In the genomic region with DNA sequence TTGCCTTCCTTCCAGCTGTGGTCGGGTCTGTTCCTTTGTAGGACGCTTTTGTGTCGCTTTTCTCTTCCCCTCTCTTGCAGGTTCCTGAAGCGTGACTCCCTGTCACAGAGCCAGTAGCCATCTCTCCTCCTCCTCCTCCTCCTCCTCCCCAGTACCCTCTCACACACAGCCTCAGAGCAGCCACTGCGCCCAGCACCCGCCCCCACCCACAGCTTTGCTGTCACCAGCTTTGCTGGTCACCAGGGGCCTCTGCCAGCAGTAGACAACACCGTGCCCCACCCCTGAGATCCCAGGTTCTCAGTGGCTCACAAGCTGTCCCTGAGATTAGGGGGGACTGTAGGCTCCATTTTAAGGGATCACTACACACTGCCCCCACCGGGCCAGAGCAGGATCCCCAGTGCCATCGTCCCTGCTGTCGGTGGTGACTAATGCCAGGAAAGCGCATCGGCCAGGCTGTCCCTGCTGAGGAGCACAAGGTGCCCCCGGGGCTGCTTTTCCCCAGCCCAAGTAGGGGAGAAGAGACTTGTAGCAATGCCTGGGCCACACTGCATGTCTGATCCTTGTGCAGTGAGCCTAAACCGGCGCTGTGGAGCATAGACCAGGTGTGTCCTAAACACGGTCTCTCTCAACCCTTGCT, we compare ENCODE assay signal across 21 cellular contexts.
DNase-seq lines count a peak whose midpoint lies in the region; FAIRE-seq and TF ChIP-seq lines count a peak whose summit lies in the region.
"Had no signal": no experiment of that assay in that cellular context is flagged by ENCODE, and none has a peak within 500 bp of the region (broad histone marks: within the 10 kb centered on the region; RNA-seq: fewer than 3 reads in every experiment).

No MANE protein-coding gene starts in this region.

- H2BK12ac ChIP-seq in H1 (ENCODE audit: low read depth, low read length): no peak overlapping the region

- no peak overlapping the region for H2BK5ac ChIP-seq in H1 (ENCODE audit: low read depth, low read length)

- no peaks in the 10 kb centered on the region for H4K20me1 ChIP-seq in DOHH2 (ENCODE audit: control insufficient read depth, insufficient read depth, low read depth, low read length)
- no peaks in the 10 kb centered on the region for H4K20me1 ChIP-seq in H1 (replicated peaks in 1 of 2; ENCODE audit: control insufficient read depth in 1 of 2, insufficient read depth in 2 of 2, low read length in 2 of 2)

- H2AFZ ChIP-seq in H1 (ENCODE audit: low read length) (no peak overlapping the region), parathyroid adenoma (peak overlapping the region; percentile 80)

- TF ChIP-seq EP300 in H1 (IDR thresholded peaks at IDR 0.05; ENCODE audit: borderline replicate concordance in 1 of 2, low read depth in 2 of 2, low read length in 2 of 2): no peak

- H3K4me1 Mint-ChIP-seq in Caco-2 (ENCODE audit: low read depth, unreplicated experiment): no peaks in the 10 kb centered on the region
- H3K4me1 Mint-ChIP-seq: CD4-positive, alpha-beta memory T cell had no signal

- H3K79me2 ChIP-seq in DOHH2 (ENCODE audit: control insufficient read depth, low read length) (no peaks in the 10 kb centered on the region), H1 (ENCODE audit: control insufficient read depth in 1 of 2, insufficient read depth in 2 of 2, low read length in 2 of 2) (no peaks in the 10 kb centered on the region), parathyroid adenoma (no peaks in the 10 kb centered on the region)

- H3K4ac ChIP-seq in H1 (replicated peaks; ENCODE audit: insufficient read length, low read depth, low read length): no peak overlapping the region

- intact Hi-C loops in Caco-2 (cut with micrococcal nuclease; ENCODE audit: unreplicated experiment): no loop called here

- peak; percentile 24 for DNase-seq in KBM-7
- no peak for DNase-seq in H1 (ENCODE audit: low read depth in 1 of 2, low spot score in 2 of 2)
- no peak for DNase-seq in HK-2 (ENCODE audit: unreplicated experiment)
- no peak for DNase-seq in brain microvascular endothelial cell
- DNase-seq in Caco-2: no peak
- DNase-seq: activated B cell treated with CpG ODN at 0.5 μM for 24 hours; activated CD4-positive, alpha-beta T cell treated with anti-CD3 and anti-CD28 coated beads, Interleukin-2, amount 50 U/mL, for 48 hours; activated effector memory CD4-positive, alpha-beta T cell treated with Interleukin-2 at 50 U/mL for 16 hours; activated naive CD8-positive, alpha-beta T cell treated with anti-CD3 and anti-CD28 coated beads, Interleukin-2, amount 10 ng/mL, durations not matched to agents 7 days and 5 days; CD4-positive, alpha-beta memory T cell; DMS 273 treated with DMSO at 0.1 percent for 48 hours; glutamatergic neuron; mesenchymal stem cell; NCI-H446; OCI-M1; stimulated activated CD4-positive, alpha-beta T cell treated with anti-CD3 and anti-CD28 coated beads, Interleukin-2, amount 100 ng/mL, for 24 hours; T1000 had no signal

- H2BK120ac ChIP-seq in H1 (replicated peaks; ENCODE audit: low read depth, low read length): no peak overlapping the region

- H3K4me2 ChIP-seq in DOHH2 (ENCODE audit: low read length): 0 out of 2 replicates have a peak overlapping the region, but pooled peaks have one; percentile 10
- no peak overlapping the region for H3K4me2 ChIP-seq in H1 (ENCODE audit: insufficient read depth in 1 of 2, low read depth in 2 of 2, low read length in 2 of 2)
- no peak overlapping the region for H3K4me2 ChIP-seq in parathyroid adenoma (ENCODE audit: low read length)
- H3K4me2 ChIP-seq: smooth muscle cell had no signal

- H2BK20ac ChIP-seq in H1 (ENCODE audit: low read length): no peak overlapping the region

- H3K4me3 ChIP-seq in DOHH2 (ENCODE audit: low read length) (no peak overlapping the region), H1 (ENCODE audit: extremely low read depth in 1 of 4, insufficient read depth in 2 of 4, low read depth in 3 of 4, low read length in 4 of 4) (no peak overlapping the region), parathyroid adenoma (ENCODE audit: low read depth, low read length) (no peak overlapping the region), brain microvascular endothelial cell (ENCODE audit: low read depth, low read length) (no peak overlapping the region), Caco-2 (ENCODE audit: low read depth, low read length) (no peak overlapping the region)
- H3K4me3 ChIP-seq: smooth muscle cell, suprapubic skin had no signal

- CTCF ChIA-PET in H1 (lab: Charles Lee; ENCODE audit: partially characterized antibody) (interaction anchor here (1.1 to 1.3 kb wide), 3 partner anchors 10 to 60 kb away, joined by 3 to 5 read pairs (median 3); no protein-coding TSS in a partner anchor), Caco-2 (lab: Charles Lee) (no interaction called here)

- H3K14ac ChIP-seq in H1 (ENCODE audit: insufficient read length): no peak overlapping the region

- no peak for TF ChIP-seq CTCF in DOHH2 (IDR thresholded peaks at IDR 0.05; ENCODE audit: low read depth, low read length, poor library complexity, severe bottlenecking)
- no peak for TF ChIP-seq CTCF in H1 (IDR thresholded peaks at IDR 0.05; ENCODE audit: control extremely low read depth in 1 of 3, insufficient read depth in 1 of 3, low read depth in 1 of 3, low read length in 3 of 3)
- peak; percentile 7 for TF ChIP-seq CTCF in parathyroid adenoma (IDR thresholded peaks at IDR 0.05)
- TF ChIP-seq CTCF in brain microvascular endothelial cell (IDR thresholded peaks at IDR 0.05; ENCODE audit: low read depth, low read length, missing control alignments): no peak
- no peak for TF ChIP-seq CTCF in Caco-2 (IDR thresholded peaks at IDR 0.05; ENCODE audit: insufficient read depth in 1 of 2, low read depth in 1 of 2, low read length in 1 of 2, severe bottlenecking in 1 of 2, unreplicated experiment in 1 of 2)

- H3K9me2 ChIP-seq in DOHH2 (replicated peaks; ENCODE audit: control insufficient read depth, low read length): no peaks in the 10 kb centered on the region

- H3K27ac Mint-ChIP-seq in Caco-2 (ENCODE audit: unreplicated experiment): no peak overlapping the region
- H3K27ac Mint-ChIP-seq: activated B cell treated with CpG ODN at 0.5 μM for 24 hours; activated naive CD8-positive, alpha-beta T cell treated with anti-CD3 and anti-CD28 coated beads, Interleukin-2, amount 10 ng/mL, durations not matched to agents 7 days and 5 days had no signal

- no peak overlapping the region for H3K23ac ChIP-seq in H1 (ENCODE audit: insufficient read length)

- no peak overlapping the region for H4K5ac ChIP-seq in H1 (ENCODE audit: insufficient read length, low read depth, low read length)

- no peak for TF ChIP-seq RAD21 in H1 (IDR thresholded peaks at IDR 0.05 in 1 of 2, conservative IDR thresholded peaks at IDR 0.05 in 1 of 2; ENCODE audit: low read depth in 2 of 2, low read length in 2 of 2)

- peaks cover 14% of the 10 kb centered on the region for H3K36me3 Mint-ChIP-seq in Caco-2 (ENCODE audit: insufficient read depth, unreplicated experiment)
- H3K36me3 Mint-ChIP-seq: activated naive CD8-positive, alpha-beta T cell treated with anti-CD3 and anti-CD28 coated beads, Interleukin-2, amount 10 ng/mL, durations not matched to agents 7 days and 5 days; CD4-positive, alpha-beta memory T cell had no signal

- H4K91ac ChIP-seq in H1 (replicated peaks; ENCODE audit: insufficient read length, low read length): no peak overlapping the region

- H3K9me3 ChIP-seq in DOHH2 (ENCODE audit: control insufficient read depth, insufficient read depth, low read length) (no peaks in the 10 kb centered on the region), H1 (ENCODE audit: insufficient read depth in 2 of 2, low read depth in 1 of 2, low read length in 1 of 2) (no peaks in the 10 kb centered on the region; a peak in 1 of 4 replicates), parathyroid adenoma (ENCODE audit: control insufficient read depth, low read length) (no peaks in the 10 kb centered on the region), Caco-2 (no peaks in the 10 kb centered on the region)
- H3K9me3 ChIP-seq: suprapubic skin had no signal

- no TSS peak for BruUV-seq in Caco-2 (replicated peaks; lab: Mats Ljungman, UMichigan)

- no peaks in the 10 kb centered on the region for H3K27me3 Mint-ChIP-seq in Caco-2 (ENCODE audit: insufficient read depth, unreplicated experiment)
- H3K27me3 Mint-ChIP-seq: activated B cell treated with CpG ODN at 0.5 μM for 24 hours; activated naive CD8-positive, alpha-beta T cell treated with anti-CD3 and anti-CD28 coated beads, Interleukin-2, amount 10 ng/mL, durations not matched to agents 7 days and 5 days had no signal

- H3K27ac ChIP-seq in DOHH2 (ENCODE audit: low read depth, low read length): no peak overlapping the region
- no peak overlapping the region for H3K27ac ChIP-seq in H1 (ENCODE audit: low read depth, low read length)
- H3K27ac ChIP-seq in parathyroid adenoma: peak overlapping the region; percentile 67
- H3K27ac ChIP-seq in brain microvascular endothelial cell: no peak overlapping the region
- H3K27ac ChIP-seq: suprapubic skin had no signal

- H2BK15ac ChIP-seq in H1 (ENCODE audit: low read length): no peak overlapping the region

- in situ Hi-C loops in KBM-7 (cut with MboI; ENCODE audit: low pct_unique_long_range_greater_than_20kb, low sequenced_read_pairs): no loop called here
- in situ Hi-C loops in brain microvascular endothelial cell (cut with HindIII; ENCODE audit: low pct_ligation_motif_present, low sequenced_read_pairs): no loop called here

- no peaks in the 10 kb centered on the region for H3K23me2 ChIP-seq in H1 (ENCODE audit: low read depth, low read length)

- H3K36me3 ChIP-seq in DOHH2 (ENCODE audit: control insufficient read depth, low read length) (no peaks in the 10 kb centered on the region), H1 (ENCODE audit: control insufficient read depth in 2 of 4, insufficient read depth in 4 of 4, low read length in 3 of 4) (no peaks in the 10 kb centered on the region), parathyroid adenoma (ENCODE audit: control insufficient read depth, insufficient read depth, low read length) (no peaks in the 10 kb centered on the region), brain microvascular endothelial cell (replicated peaks) (no peaks in the 10 kb centered on the region), Caco-2 (ENCODE audit: control insufficient read depth, insufficient read depth, low read length) (no peaks in the 10 kb centered on the region)

- H3K56ac ChIP-seq in H1 (replicated peaks; ENCODE audit: insufficient read length, low read depth, low read length): no peak overlapping the region

- POLR2A ChIA-PET in H1 (lab: Charles Lee; ENCODE audit: partially characterized antibody): no interaction called here
- POLR2A ChIA-PET in Caco-2 (lab: Charles Lee): no interaction called here

- H3K27me3 ChIP-seq in DOHH2 (ENCODE audit: control insufficient read depth, low read length) (no peaks in the 10 kb centered on the region), H1 (replicated peaks in 1 of 4; ENCODE audit: control insufficient read depth in 3 of 4, extremely low read depth in 1 of 4, insufficient read depth in 3 of 4, low read length in 3 of 4) (no peaks in the 10 kb centered on the region), parathyroid adenoma (ENCODE audit: control insufficient read depth, insufficient read depth, low read length) (no peaks in the 10 kb centered on the region), brain microvascular endothelial cell (replicated peaks) (no peaks in the 10 kb centered on the region), Caco-2 (replicated peaks; ENCODE audit: control insufficient read depth, insufficient read depth, low read length) (no peaks in the 10 kb centered on the region)
- H3K27me3 ChIP-seq: suprapubic skin had no signal

- FAIRE-seq in H1 (lab: Jason Lieb, UNC): no peak

- no peak for TF ChIP-seq POLR2A in H1 (IDR thresholded peaks at IDR 0.05; ENCODE audit: control extremely low read depth in 1 of 2, low read depth in 2 of 2, low read length in 2 of 2)

- H3F3A ChIP-seq in DOHH2 (ENCODE audit: control insufficient read depth, insufficient read depth): no peaks in the 10 kb centered on the region

- no peaks in the 10 kb centered on the region for H3K9me3 Mint-ChIP-seq in Caco-2 (ENCODE audit: unreplicated experiment)
- H3K9me3 Mint-ChIP-seq: activated B cell treated with CpG ODN at 0.5 μM for 24 hours; activated naive CD8-positive, alpha-beta T cell treated with anti-CD3 and anti-CD28 coated beads, Interleukin-2, amount 10 ng/mL, durations not matched to agents 7 days and 5 days had no signal

- no peak overlapping the region for H3K4me3 Mint-ChIP-seq in Caco-2 (ENCODE audit: unreplicated experiment)
- H3K4me3 Mint-ChIP-seq: activated B cell treated with CpG ODN at 0.5 μM for 24 hours; activated naive CD8-positive, alpha-beta T cell treated with anti-CD3 and anti-CD28 coated beads, Interleukin-2, amount 10 ng/mL, durations not matched to agents 7 days and 5 days; CD4-positive, alpha-beta memory T cell had no signal

- H4K8ac ChIP-seq in H1 (ENCODE audit: extremely low read depth, insufficient read depth, low read length): no peak overlapping the region

- H3K79me1 ChIP-seq in H1 (ENCODE audit: low read depth, low read length): no peaks in the 10 kb centered on the region

- H3K4me1 ChIP-seq in DOHH2 (ENCODE audit: control insufficient read depth, low read length) (peaks cover 8% of the 10 kb centered on the region), H1 (replicated peaks in 1 of 4; ENCODE audit: control insufficient read depth in 3 of 4, insufficient read depth in 4 of 4, low read length in 3 of 4) (peaks cover 0 to 12% (median 2%) of the 10 kb centered on the region in 4 experiments; a peak in 4 of 7 replicates), parathyroid adenoma (peaks cover 15% of the 10 kb centered on the region), Caco-2 (no peaks in the 10 kb centered on the region)
- H3K4me1 ChIP-seq: suprapubic skin had no signal

- WGBS in H1 (ENCODE audit: extremely low coverage in 1 of 2, insufficient coverage in 1 of 2, insufficient read length in 1 of 2, insufficient replicate concordance in 2 of 2, low coverage in 1 of 2, low lambda C conversion rate in 2 of 2, missing lambda C conversion rate in 1 of 2), 2 experiments: 71% methylated on average over 16 of the region's 16 CpGs; no CpG with 5 or more reads in 1 of the 2 experiments

- H2AK5ac ChIP-seq in H1 (ENCODE audit: low read depth, low read length): no peak overlapping the region

- H3K18ac ChIP-seq in H1 (ENCODE audit: extremely low read depth, low read length): peak overlapping the region; percentile 32; the same call in 1 of the 2 replicates

- no peak overlapping the region; a peak in 2 of 7 replicates for H3K9ac ChIP-seq in H1 (replicated peaks in 1 of 4; ENCODE audit: extremely low read depth in 1 of 4, low read depth in 3 of 4, low read length in 3 of 4)
- no peak overlapping the region for H3K9ac ChIP-seq in parathyroid adenoma
